In the genomic region with DNA sequence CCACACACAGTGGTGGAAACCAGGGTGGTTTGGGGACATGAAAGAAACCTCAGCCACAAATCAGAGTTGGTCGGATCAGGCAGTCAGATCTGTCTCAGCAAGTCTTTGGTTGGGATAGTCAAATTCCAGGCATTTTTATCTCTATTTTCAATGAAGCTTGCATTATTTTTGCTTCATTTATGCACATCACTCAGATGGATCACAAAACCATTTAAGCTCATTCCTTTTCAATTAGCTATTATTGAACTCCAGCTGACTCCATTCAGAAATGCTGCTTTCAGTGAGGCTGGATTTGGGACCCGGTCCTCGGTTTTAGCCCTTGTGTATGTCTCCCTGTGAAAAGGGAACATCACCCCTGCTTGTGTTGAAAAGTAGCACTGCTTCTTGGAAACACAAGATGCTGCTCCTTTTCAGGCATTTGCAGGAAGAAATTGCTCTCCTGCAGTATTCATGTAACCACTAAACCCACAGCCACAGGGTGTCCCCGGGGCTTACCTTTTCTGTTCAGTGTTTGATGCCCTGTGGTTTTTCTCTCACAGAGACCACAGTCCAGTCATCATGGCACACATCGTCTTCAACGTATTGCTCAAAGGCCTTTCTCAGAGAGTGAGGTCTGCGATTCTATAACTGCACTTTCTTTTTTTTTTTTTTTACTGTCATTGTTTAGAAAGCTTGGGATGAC, we compare ENCODE assay signal across 13 cellular contexts.
DNase-seq lines count a peak whose midpoint lies in the region; ATAC-seq, FAIRE-seq and TF ChIP-seq lines count a peak whose summit lies in the region.
"Had no signal": no experiment of that assay in that cellular context is flagged by ENCODE, and none has a peak within 500 bp of the region (broad histone marks: within the 10 kb centered on the region; RNA-seq: fewer than 3 reads in every experiment).

No MANE protein-coding gene starts in this region.

- H3K4me2 ChIP-seq in KMS-11 = peak overlapping the region; percentile 29; the same call in 1 of the 2 replicates
- H3K4me2 ChIP-seq in astrocyte (ENCODE audit: low read length) = peak overlapping the region; percentile 38
- H3K4me2 ChIP-seq in osteoblast (ENCODE audit: insufficient read depth, low read length) = no peak overlapping the region
- H3K4me2 ChIP-seq: BLaER1 had no signal

- FAIRE-seq in astrocyte (lab: Jason Lieb, UNC) = peak; percentile 39
- FAIRE-seq: GM18507 had no signal

- H3K27ac ChIP-seq in KMS-11 (no peak overlapping the region), astrocyte (ENCODE audit: low read depth, low read length) (peak overlapping the region; percentile 41), osteoblast (ENCODE audit: low read depth, low read length) (no peak overlapping the region)
- H3K27ac ChIP-seq: BLaER1, coronary artery, right lobe of liver had no signal

- H3K9me3 ChIP-seq in astrocyte (ENCODE audit: insufficient read depth, low read depth, low read length) (no peaks in the 10 kb centered on the region), osteoblast (ENCODE audit: low read depth, low read length) (no peaks in the 10 kb centered on the region)
- H3K9me3 ChIP-seq: BLaER1, right lobe of liver had no signal

- H3K4me1 ChIP-seq in KMS-11 (ENCODE audit: low read depth, poor library complexity, severe bottlenecking) = peaks cover 17% of the 10 kb centered on the region
- H3K4me1 ChIP-seq in astrocyte (ENCODE audit: insufficient read depth, low read length) = peaks cover 13% of the 10 kb centered on the region
- H3K4me1 ChIP-seq in osteoblast (ENCODE audit: insufficient read depth, low read length) = peaks cover 11% of the 10 kb centered on the region
- H3K4me1 ChIP-seq: right lobe of liver had no signal

- ATAC-seq in GM19438 (IDR thresholded peaks at IDR 0.05; ENCODE audit: low read depth, unreplicated experiment) = peak; percentile 64
- ATAC-seq in omental fat pad (ENCODE audit: low FRiP score) = no peak
- no peak for ATAC-seq in activated T-cell treated with anti-CD3 and anti-CD28 coated beads, Interleukin-2, amount 50 U/mL, for 72 hours (replicated peaks in 1 of 2)
- ATAC-seq: right lobe of liver had no signal

- H3K4me3 Mint-ChIP-seq in astrocyte (ENCODE audit: unreplicated experiment) (no peak overlapping the region), mesothelial cell of epicardium (no peak overlapping the region)
- no peak overlapping the region for H3K4me3 Mint-ChIP-seq in activated T-cell treated with anti-CD3 and anti-CD28 coated beads, Interleukin-2, amount 50 U/mL, for 72 hours
- H3K4me3 Mint-ChIP-seq: activated naive CD4-positive, alpha-beta T cell treated with anti-CD3 and anti-CD28 coated beads for 36 hours had no signal

- H3K4me1 Mint-ChIP-seq in astrocyte (ENCODE audit: low read depth, unreplicated experiment) (peaks cover 10% of the 10 kb centered on the region), mesothelial cell of epicardium (peaks cover 38% of the 10 kb centered on the region)
- H3K4me1 Mint-ChIP-seq in activated T-cell treated with anti-CD3 and anti-CD28 coated beads, Interleukin-2, amount 50 U/mL, for 72 hours (ENCODE audit: low read depth) = no peaks in the 10 kb centered on the region

- H3K79me2 ChIP-seq in KMS-11 (ENCODE audit: insufficient read depth, low read depth) (no peaks in the 10 kb centered on the region), astrocyte (ENCODE audit: insufficient read depth, low read length) (no peaks in the 10 kb centered on the region), osteoblast (ENCODE audit: insufficient read depth, low read length) (no peaks in the 10 kb centered on the region)

- DNase-seq in astrocyte (ENCODE audit: low read depth) = peak; percentile 93
- no peak for DNase-seq in mesothelial cell of epicardium (ENCODE audit: low spot score in 2 of 2, unreplicated experiment in 2 of 2)
- no peak for DNase-seq in osteoblast (ENCODE audit: insufficient read length, low spot score, missing footprints)
- DNase-seq in omental fat pad (ENCODE audit: low spot score) = no peak
- no peak for DNase-seq in activated T-cell treated with anti-CD3 and anti-CD28 coated beads, Interleukin-2, amount 50 U/mL, for 72 hours
- DNase-seq in NOMO-1 (lab: John Stamatoyannopoulos, UW; ENCODE audit: unreplicated experiment in 2 of 2) = no peak
- DNase-seq: activated naive CD4-positive, alpha-beta T cell treated with anti-CD3 and anti-CD28 coated beads for 36 hours; right lobe of liver had no signal

- H2AFZ ChIP-seq in KMS-11 (ENCODE audit: low read depth) (no peak overlapping the region), astrocyte (ENCODE audit: low read depth, low read length) (no peak overlapping the region), osteoblast (ENCODE audit: low read length) (no peak overlapping the region)

- H3K9ac ChIP-seq in KMS-11 (no peak overlapping the region), astrocyte (ENCODE audit: low read length) (no peak overlapping the region)
- H3K9ac ChIP-seq: BLaER1 had no signal

- H3K27me3 Mint-ChIP-seq in astrocyte (ENCODE audit: low read depth, unreplicated experiment) = peaks cover 6% of the 10 kb centered on the region
- no peaks in the 10 kb centered on the region for H3K27me3 Mint-ChIP-seq in mesothelial cell of epicardium (ENCODE audit: low read depth)
- H3K27me3 Mint-ChIP-seq in activated T-cell treated with anti-CD3 and anti-CD28 coated beads, Interleukin-2, amount 50 U/mL, for 72 hours (ENCODE audit: low read depth) = no peaks in the 10 kb centered on the region

- H3K27ac Mint-ChIP-seq in astrocyte (ENCODE audit: unreplicated experiment) (peak overlapping the region; percentile 1), mesothelial cell of epicardium (peak overlapping the region; percentile 94)
- H3K27ac Mint-ChIP-seq in activated T-cell treated with anti-CD3 and anti-CD28 coated beads, Interleukin-2, amount 50 U/mL, for 72 hours = no peak overlapping the region
- H3K27ac Mint-ChIP-seq: activated naive CD4-positive, alpha-beta T cell treated with anti-CD3 and anti-CD28 coated beads for 36 hours had no signal

- H3K36me3 Mint-ChIP-seq in astrocyte (ENCODE audit: low read depth, unreplicated experiment) (no peaks in the 10 kb centered on the region), mesothelial cell of epicardium (peaks cover 15% of the 10 kb centered on the region)
- no peaks in the 10 kb centered on the region for H3K36me3 Mint-ChIP-seq in activated T-cell treated with anti-CD3 and anti-CD28 coated beads, Interleukin-2, amount 50 U/mL, for 72 hours (ENCODE audit: insufficient read depth in 2 of 2)

- H3K4me3 ChIP-seq in KMS-11 (IDR thresholded peaks at IDR 0.05; ENCODE audit: insufficient read depth, low read depth, low read length) = no peak overlapping the region
- no peak overlapping the region for H3K4me3 ChIP-seq in astrocyte (ENCODE audit: insufficient read depth, low read depth, low read length)
- no peak overlapping the region for H3K4me3 ChIP-seq in osteoblast (ENCODE audit: insufficient read depth, low read length)
- H3K4me3 ChIP-seq: BLaER1, coronary artery, right lobe of liver had no signal

- H3K27me3 ChIP-seq in KMS-11 (ENCODE audit: insufficient read depth, low read depth) (peaks cover 9% of the 10 kb centered on the region; the same call in 1 of the 2 replicates), astrocyte (ENCODE audit: insufficient read depth, low read length) (no peaks in the 10 kb centered on the region), osteoblast (ENCODE audit: insufficient read depth, low read length) (no peaks in the 10 kb centered on the region)
- H3K27me3 ChIP-seq: BLaER1, right lobe of liver had no signal

- TF ChIP-seq CTCF in KMS-11 (conservative IDR thresholded peaks at IDR 0.05; ENCODE audit: low read depth, low read length) (no peak), astrocyte (IDR thresholded peaks at IDR 0.05; ENCODE audit: insufficient read depth, low read depth, low read length) (peak; percentile 2), mesothelial cell of epicardium (IDR thresholded peaks at IDR 0.05; ENCODE audit: unreplicated experiment) (no peak), osteoblast (IDR thresholded peaks at IDR 0.05; ENCODE audit: extremely low read depth, low read depth, low read length) (no peak), omental fat pad (IDR thresholded peaks at IDR 0.05) (no peak)

- no peaks in the 10 kb centered on the region for H4K20me1 ChIP-seq in KMS-11 (ENCODE audit: insufficient read depth)
- no peaks in the 10 kb centered on the region for H4K20me1 ChIP-seq in astrocyte (ENCODE audit: insufficient read depth, low read length)
- no peaks in the 10 kb centered on the region for H4K20me1 ChIP-seq in osteoblast (ENCODE audit: insufficient read depth, low read length)
- H4K20me1 ChIP-seq: BLaER1 had no signal

- H3K9me3 Mint-ChIP-seq in astrocyte (ENCODE audit: unreplicated experiment) (no peaks in the 10 kb centered on the region), mesothelial cell of epicardium (no peaks in the 10 kb centered on the region)
- peaks cover 0 to 3% of the 10 kb centered on the region in 2 donors for H3K9me3 Mint-ChIP-seq in activated T-cell treated with anti-CD3 and anti-CD28 coated beads, Interleukin-2, amount 50 U/mL, for 72 hours
- H3K9me3 Mint-ChIP-seq: activated naive CD4-positive, alpha-beta T cell treated with anti-CD3 and anti-CD28 coated beads for 36 hours had no signal

- H3K36me3 ChIP-seq in KMS-11 (ENCODE audit: insufficient read depth) (no peaks in the 10 kb centered on the region), astrocyte (ENCODE audit: insufficient read depth, low read length) (no peaks in the 10 kb centered on the region), osteoblast (ENCODE audit: insufficient read depth, low read length) (peaks cover 3% of the 10 kb centered on the region)
- H3K36me3 ChIP-seq: BLaER1, right lobe of liver had no signal
